In genomic region chr1:230196077-230196476, GRCh38 we compare ENCODE assay signal across 1 cellular context.
TF ChIP-seq lines count a peak whose summit lies in the region.

No MANE protein-coding gene starts in this region.

TF ChIP-seq in H1, 55 proteins besides CTCF, POLR2A, EP300 and RAD21 (continued from another document):
- no peak for TF ChIP-seq CHD7 (IDR thresholded peaks at IDR 0.05; ENCODE audit: insufficient replicate concordance, low read length)
- TF ChIP-seq POU5F1 (IDR thresholded peaks at IDR 0.05; ENCODE audit: low read depth, low read length) = no peak
- no peak for TF ChIP-seq ASH2L (IDR thresholded peaks at IDR 0.05; ENCODE audit: low read length)
- TF ChIP-seq JUND (IDR thresholded peaks at IDR 0.05; ENCODE audit: low read length) = no peak
- no peak for TF ChIP-seq RXRA (IDR thresholded peaks at IDR 0.05; ENCODE audit: insufficient read depth, low read depth, low read length)
- TF ChIP-seq HDAC2 (IDR thresholded peaks at IDR 0.05; ENCODE audit: borderline replicate concordance in 1 of 2, low read depth in 2 of 2, low read length in 2 of 2) = no peak
- TF ChIP-seq SIX5 (IDR thresholded peaks at IDR 0.05; ENCODE audit: low read depth, low read length) = no peak
- TF ChIP-seq BCL11A (IDR thresholded peaks at IDR 0.05; ENCODE audit: low read depth in 2 of 2, low read length in 2 of 2) = no peak
- TF ChIP-seq KDM1A (IDR thresholded peaks at IDR 0.05; ENCODE audit: borderline replicate concordance, low read length) = no peak
- no peak for TF ChIP-seq SP4 (IDR thresholded peaks at IDR 0.05; ENCODE audit: low read length)
- TF ChIP-seq BRCA1 (IDR thresholded peaks at IDR 0.05; ENCODE audit: low read depth, low read length) = no peak
- no peak for TF ChIP-seq TEAD4 (IDR thresholded peaks at IDR 0.05; ENCODE audit: low read depth, low read length)
- no peak for TF ChIP-seq CBX5 (IDR thresholded peaks at IDR 0.05; ENCODE audit: low read depth, low read length)
- TF ChIP-seq ZNF274 (IDR thresholded peaks at IDR 0.05; ENCODE audit: borderline replicate concordance, extremely low read depth, low read length) = no peak
TF ChIP-seq in H1: peak in this region for 0.
